Comparison of ENCODE assay signal across 1 cellular context in genomic region chr5:53407373-53407772, GRCh38.
TF ChIP-seq lines count a peak whose summit lies in the region.

No MANE protein-coding gene starts in this region.

TF ChIP-seq in IMR-90, 13 proteins besides CTCF, POLR2A, EP300 and RAD21:
- TF ChIP-seq SMC3 (IDR thresholded peaks at IDR 0.05; ENCODE audit: low read depth, low read length) (no peak), FOS (IDR thresholded peaks at IDR 0.05; ENCODE audit: low read depth, low read length) (peak; percentile 36; the same call in 1 of the 2 replicates)
